10 cellular contexts compared by ENCODE assay signal in the genomic region with DNA sequence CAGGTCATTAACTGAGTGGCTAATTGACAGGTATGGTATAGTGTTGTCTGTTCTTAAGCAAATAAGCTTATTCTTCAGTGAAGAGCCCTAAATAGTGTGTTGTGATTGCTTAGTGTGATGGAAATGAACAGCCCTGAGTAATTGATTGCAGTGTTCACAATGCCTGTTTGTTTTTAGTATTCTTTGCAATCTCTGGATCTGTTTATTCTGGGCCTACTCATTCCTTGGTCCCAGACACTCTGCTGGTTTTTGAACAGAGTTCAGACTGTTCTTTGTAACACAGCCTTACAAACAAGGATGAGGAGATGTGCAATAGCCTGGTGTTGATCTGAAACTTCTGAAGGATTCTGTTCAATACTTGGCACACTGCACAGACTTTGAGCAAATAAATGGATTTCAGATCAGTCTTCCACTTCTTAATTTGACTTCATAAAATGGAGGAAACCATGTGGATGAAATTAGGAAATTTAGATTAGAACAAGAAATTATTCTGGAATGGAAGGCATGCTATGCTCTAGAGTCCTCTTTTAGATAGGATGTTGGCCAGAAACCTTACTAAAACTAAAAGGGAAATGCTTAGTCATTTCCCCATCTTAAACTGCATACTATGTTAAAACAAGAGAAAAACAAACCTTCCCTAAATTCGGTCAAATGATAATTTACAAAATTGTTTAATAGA.
DNase-seq lines count a peak whose midpoint lies in the region; ATAC-seq, FAIRE-seq and TF ChIP-seq lines count a peak whose summit lies in the region.
"Had no signal": no experiment of that assay in that cellular context is flagged by ENCODE, and none has a peak within 500 bp of the region (broad histone marks: within the 10 kb centered on the region; RNA-seq: fewer than 3 reads in every experiment).

No MANE protein-coding gene starts in this region.

- no peak for TF ChIP-seq CTCF in A549 (IDR thresholded peaks at IDR 0.05)
- TF ChIP-seq CTCF in MM.1S (IDR thresholded peaks at IDR 0.05; ENCODE audit: low read length), result no peak
- TF ChIP-seq CTCF in PC-3 (conservative IDR thresholded peaks at IDR 0.05; ENCODE audit: low read depth, low read length), result no peak
- no peak for TF ChIP-seq CTCF in mucosa of descending colon (IDR thresholded peaks at IDR 0.05)

- TF ChIP-seq RAD21 in A549 (conservative IDR thresholded peaks at IDR 0.05 in 1 of 2, IDR thresholded peaks at IDR 0.05 in 1 of 2), result no peak

- CTCF ChIA-PET in A549 (lab: Yijun Ruan, JAX) (no interaction called here), PC-3 (lab: Charles Lee) (no interaction called here)

- no peak for TF ChIP-seq POLR2A in A549 (IDR thresholded peaks at IDR 0.05; ENCODE audit: low read length)

- intact Hi-C loops in PC-3 (cut with micrococcal nuclease), result no loop called here
- intact Hi-C loops in mucosa of descending colon (cut with DNase I, micrococcal nuclease), result no loop called here

- no peaks in the 10 kb centered on the region for H3K36me3 ChIP-seq in MM.1S (replicated peaks; ENCODE audit: insufficient read depth, low read length)
- H3K36me3 ChIP-seq in PC-3 (ENCODE audit: low read depth, low read length), result no peaks in the 10 kb centered on the region
- H3K36me3 ChIP-seq in mucosa of descending colon (ENCODE audit: low read depth), result no peaks in the 10 kb centered on the region
- H3K36me3 ChIP-seq: spleen had no signal

- H3K9me2 ChIP-seq in MM.1S (replicated peaks; ENCODE audit: insufficient read depth, low read length) (no peaks in the 10 kb centered on the region), PC-3 (replicated peaks; ENCODE audit: low read length) (no peaks in the 10 kb centered on the region)

- no peak for TF ChIP-seq EP300 in A549 (IDR thresholded peaks at IDR 0.05)

- H3K4me3 ChIP-seq in A549 (no peak overlapping the region), MM.1S (ENCODE audit: low read length) (no peak overlapping the region), PC-3 (ENCODE audit: low read length) (no peak overlapping the region), mucosa of descending colon (no peak overlapping the region)
- H3K4me3 ChIP-seq: spleen had no signal

- H3K4me2 ChIP-seq in A549 (peak overlapping the region; percentile 22; the same call in 1 of the 3 replicates), MM.1S (ENCODE audit: low read depth, low read length) (no peak overlapping the region), PC-3 (ENCODE audit: low read length) (no peak overlapping the region)

- no TSS peak for BruUV-seq in PC-3 (replicated peaks; lab: Mats Ljungman, UMichigan)

- FAIRE-seq in A549 (lab: Jason Lieb, UNC) (peak; percentile 13), frontal cortex (lab: Jason Lieb, UNC) (no peak)

- WGBS in A549 (ENCODE audit: missing lambda C conversion rate), result 54% methylated on average over 1 of the region's 1 CpG

- H3K9ac ChIP-seq in MM.1S (ENCODE audit: low read length) (no peak overlapping the region), PC-3 (ENCODE audit: low read length) (no peak overlapping the region)

- H3K27me3 ChIP-seq in MM.1S (replicated peaks; ENCODE audit: insufficient read depth, low read length) (no peaks in the 10 kb centered on the region), PC-3 (ENCODE audit: low read length) (no peaks in the 10 kb centered on the region)
- H3K27me3 ChIP-seq: spleen had no signal

- DNase-seq in A549 (ENCODE audit: low read depth in 1 of 2, low spot score in 1 of 2) (peak in 1 of 2 experiments; percentile 19), MM.1S (peak; percentile 26), PC-3 (peak; percentile 12), frontal cortex (ENCODE audit: low spot score in 2 of 2) (peak; percentile 1), mucosa of descending colon (no peak), DMS 273 treated with DMSO at 0.1 percent for 48 hours (lab: John Stamatoyannopoulos, UW) (no peak)
- DNase-seq in stimulated activated CD4-positive, alpha-beta T cell treated with anti-CD3 and anti-CD28 coated beads, Interleukin-4, amount 100 ng/mL, for 24 hours, result no peak
- DNase-seq: activated CD4-positive, alpha-beta T cell treated with anti-CD3 and anti-CD28 coated beads, Interleukin-2, amount 50 U/mL, for 1 hour; spleen had no signal

- H2AFZ ChIP-seq in MM.1S (ENCODE audit: low read length) (no peak overlapping the region), PC-3 (ENCODE audit: low read length) (peak overlapping the region; percentile 50; the same call in 1 of the 2 replicates)

- ATAC-seq in A549, result peak in 1 of 2 experiments; percentile 72; a peak in 3 of 6 replicates
- peak; percentile 82 for ATAC-seq in PC-3
- ATAC-seq in GM21825 (IDR thresholded peaks at IDR 0.05; ENCODE audit: unreplicated experiment), result no peak
- no peak for ATAC-seq in mucosa of descending colon

- peak overlapping the region; percentile 40 to 59; a peak in 4 of 6 replicates for H3K27ac ChIP-seq in A549
- no peak overlapping the region for H3K27ac ChIP-seq in MM.1S (ENCODE audit: low read length)
- no peak overlapping the region for H3K27ac ChIP-seq in PC-3 (ENCODE audit: low read length)

- POLR2A ChIA-PET in A549 (lab: Yijun Ruan, JAX), result no interaction called here
- POLR2A ChIA-PET in PC-3 (lab: Charles Lee; ENCODE audit: unreplicated experiment), result no interaction called here

- no peaks in the 10 kb centered on the region for H3F3A ChIP-seq in MM.1S (ENCODE audit: insufficient read depth, low read length)
- H3F3A ChIP-seq in PC-3 (ENCODE audit: low read length, unreplicated experiment), result no peaks in the 10 kb centered on the region

- H3K79me2 ChIP-seq in MM.1S (ENCODE audit: low read length), result no peaks in the 10 kb centered on the region
- H3K79me2 ChIP-seq in PC-3 (ENCODE audit: low read length), result no peaks in the 10 kb centered on the region

- H3K4me1 ChIP-seq in A549 (peaks cover 17% of the 10 kb centered on the region; the same call in 2 of the 3 replicates), MM.1S (ENCODE audit: low read length) (no peaks in the 10 kb centered on the region), PC-3 (ENCODE audit: insufficient read depth, low read length) (peaks cover 12% of the 10 kb centered on the region), mucosa of descending colon (ENCODE audit: low read depth) (no peaks in the 10 kb centered on the region)

- H3K9me3 ChIP-seq in A549, result no peaks in the 10 kb centered on the region
- H3K9me3 ChIP-seq in MM.1S (replicated peaks; ENCODE audit: insufficient read depth, low read length), result no peaks in the 10 kb centered on the region
- H3K9me3 ChIP-seq in PC-3 (ENCODE audit: low read length), result no peaks in the 10 kb centered on the region
- no peaks in the 10 kb centered on the region for H3K9me3 ChIP-seq in mucosa of descending colon
- H3K9me3 ChIP-seq: spleen had no signal

- H4K20me1 ChIP-seq in MM.1S (ENCODE audit: insufficient read depth, low read length) (no peaks in the 10 kb centered on the region), PC-3 (ENCODE audit: low read length) (no peaks in the 10 kb centered on the region)

TF ChIP-seq in A549, 52 proteins besides CTCF, POLR2A, EP300 and RAD21:
- TF ChIP-seq, protein P1, sequence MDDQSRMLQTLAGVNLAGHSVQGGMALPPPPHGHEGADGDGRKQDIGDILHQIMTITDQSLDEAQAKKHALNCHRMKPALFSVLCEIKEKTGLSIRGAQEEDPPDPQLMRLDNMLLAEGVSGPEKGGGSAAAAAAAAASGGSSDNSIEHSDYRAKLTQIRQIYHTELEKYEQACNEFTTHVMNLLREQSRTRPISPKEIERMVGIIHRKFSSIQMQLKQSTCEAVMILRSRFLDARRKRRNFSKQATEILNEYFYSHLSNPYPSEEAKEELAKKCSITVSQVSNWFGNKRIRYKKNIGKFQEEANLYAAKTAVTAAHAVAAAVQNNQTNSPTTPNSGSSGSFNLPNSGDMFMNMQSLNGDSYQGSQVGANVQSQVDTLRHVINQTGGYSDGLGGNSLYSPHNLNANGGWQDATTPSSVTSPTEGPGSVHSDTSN (IDR thresholded peaks at IDR 0.05), result no peak
- TF ChIP-seq CEBPB (IDR thresholded peaks at IDR 0.05), result peak in 1 of 2 experiments; percentile 4; a peak in 1 of 4 replicates
- TF ChIP-seq GATA3 (IDR thresholded peaks at IDR 0.05; ENCODE audit: borderline replicate concordance), result peak; percentile 65

Comparison
In these comparisons a context has a peak if more than half of its experiments do, and no peak if none do; other contexts are left out.
1. DNase-seq: peak in MM.1S (single experiment), PC-3 (single experiment) and frontal cortex (2 of 2); none in stimulated activated CD4-positive, alpha-beta T cell treated with anti-CD3 and anti-CD28 coated beads, Interleukin-4, amount 100 ng/mL, for 24 hours (single experiment), mucosa of descending colon (0 of 3) and DMS 273 treated with DMSO at 0.1 percent for 48 hours (single experiment).
2. H3K27ac ChIP-seq: peak in A549 (2 of 2); none in MM.1S (single experiment) and PC-3 (single experiment).